In the genomic region with DNA sequence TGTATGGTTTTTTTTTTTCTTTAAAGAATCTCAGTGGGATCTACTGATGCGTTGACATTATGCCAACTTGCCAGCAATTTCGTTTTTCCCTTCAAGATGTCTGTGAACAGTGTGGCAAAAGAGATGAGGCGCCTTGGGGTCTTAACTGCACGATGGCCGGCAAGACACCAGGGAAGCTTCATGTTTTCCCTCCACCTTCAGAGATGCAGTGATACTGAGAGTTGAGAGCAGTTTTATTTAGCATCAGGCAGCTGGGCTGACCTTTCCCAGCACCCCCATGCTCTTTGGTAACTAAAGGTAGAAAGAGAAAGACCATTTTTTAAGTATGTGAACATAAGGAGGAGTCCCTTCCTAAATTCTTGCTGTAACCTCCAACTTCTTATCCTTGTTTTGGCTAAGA, we compare ENCODE assay signal across 21 cellular contexts. TPM values are rescaled to one million over a fixed set of nuclear protein-coding genes. Genes with fewer than 3 reads are reported as not detected.
"Had no signal": no experiment of that assay in that cellular context is flagged by ENCODE, and none has a peak within 500 bp of the region (broad histone marks: within the 10 kb centered on the region; RNA-seq: fewer than 3 reads in every experiment).

No MANE protein-coding gene starts in this region.

- H3K4me1 Mint-ChIP-seq: naive thymus-derived CD4-positive, alpha-beta T cell had no signal

- H3K27ac Mint-ChIP-seq: naive thymus-derived CD4-positive, alpha-beta T cell had no signal

- H3K36me3 ChIP-seq: heart left ventricle, ovary, right atrium auricular region, sigmoid colon, suprapubic skin, tibial artery, upper lobe of left lung, vagina had no signal

- H3K9me3 Mint-ChIP-seq: naive thymus-derived CD4-positive, alpha-beta T cell had no signal

- H3K27me3 ChIP-seq: ovary, right atrium auricular region, sigmoid colon, upper lobe of left lung, vagina had no signal

- H3K4me3 ChIP-seq: coronary artery, heart left ventricle, lung, ovary, right atrium auricular region, sigmoid colon, smooth muscle cell, suprapubic skin, tibial artery, upper lobe of left lung, vagina had no signal

- H3K4me2 ChIP-seq: smooth muscle cell had no signal

- H3K4me3 Mint-ChIP-seq: naive thymus-derived CD4-positive, alpha-beta T cell had no signal

- DNase-seq: effector CD8-positive, alpha-beta T cell; foreskin melanocyte; hippocampal formation; left colon; left ventricle myocardium superior; mesendoderm; naive thymus-derived CD4-positive, alpha-beta T cell; ovary; sigmoid colon; stimulated activated CD4-positive, alpha-beta T cell treated with anti-CD3 and anti-CD28 coated beads, Interleukin-2, amount 100 ng/mL, for 48 hours; stimulated activated naive CD4-positive, alpha-beta T cell treated with Interleukin-2 at 50 U/mL for 16 hours had no signal

- ATAC-seq: left colon; naive thymus-derived CD4-positive, alpha-beta T cell had no signal

- H3K9me3 ChIP-seq: heart left ventricle, ovary, right atrium auricular region, sigmoid colon, suprapubic skin, tibial artery, upper lobe of left lung, vagina had no signal

- H3K36me3 Mint-ChIP-seq: naive thymus-derived CD4-positive, alpha-beta T cell had no signal

- H3K27ac ChIP-seq: coronary artery, heart left ventricle, ovary, right atrium auricular region, sigmoid colon, suprapubic skin, tibial artery, upper lobe of left lung, vagina had no signal

- H3K4me1 ChIP-seq: right atrium auricular region, suprapubic skin, tibial artery, upper lobe of left lung, vagina had no signal

RNA-seq across cellular contexts. Expression of a gene that starts 11.7 kb away (rescaled TPM):
- total RNA-seq: dermis microvascular lymphatic vessel endothelial cell, smooth muscle cell had no signal
- polyA plus RNA-seq: naive thymus-derived CD4-positive, alpha-beta T cell; smooth muscle cell had no signal
